In genomic region chr2:170535552-170535951, GRCh38 we compare ENCODE assay signal across 27 cellular contexts.
"Had no signal": no experiment of that assay in that cellular context is flagged by ENCODE, and none has a peak within 500 bp of the region (broad histone marks: within the 10 kb centered on the region; RNA-seq: fewer than 3 reads in every experiment).

No MANE protein-coding gene starts in this region.

- H3K4me3 ChIP-seq: neural progenitor cell, ovary, psoas muscle, right lobe of liver, stomach, thoracic aorta, thyroid gland, tibial nerve, upper lobe of right lung, uterus had no signal

- H3K9me3 ChIP-seq: ovary, psoas muscle, right lobe of liver, stomach, thoracic aorta, thyroid gland, tibial nerve, upper lobe of right lung, uterus had no signal

- ATAC-seq: naive thymus-derived CD4-positive, alpha-beta T cell; psoas muscle; right cardiac atrium; right lobe of liver; stimulated activated effector memory CD8-positive, alpha-beta T cell treated with anti-CD3 and anti-CD28 coated beads, Interleukin-12 subunit alpha, Interleukin-12 subunit beta, amount 100 ng/mL, for 72 hours; stimulated activated naive B cell treated with anti-CD40 and anti-IgM and Interleukin-4, amounts not matched to agents 10 μg/mL and 1 μg/mL and 100 μg/mL, for 72 hours; upper lobe of right lung had no signal

- H3K4me1 ChIP-seq: psoas muscle, uterus had no signal

- H3K4me2 ChIP-seq: neural progenitor cell had no signal

- H3K79me2 ChIP-seq: parathyroid adenoma had no signal

- H3K4me3 Mint-ChIP-seq: naive thymus-derived CD4-positive, alpha-beta T cell; nephron; neural progenitor cell; stimulated activated effector memory CD8-positive, alpha-beta T cell treated with anti-CD3 and anti-CD28 coated beads, Interleukin-12 subunit alpha, Interleukin-12 subunit beta, amount 100 ng/mL, for 72 hours; stimulated activated naive B cell treated with anti-CD40 and anti-IgM and Interleukin-4, amounts not matched to agents 10 μg/mL and 1 μg/mL and 100 μg/mL, for 72 hours; stimulated activated naive CD8-positive, alpha-beta T cell treated with anti-CD3 and anti-CD28 coated beads, Interleukin-15, Interleukin-2, amounts not matched to agents 100 ng/mL and 50 ng/mL, for 24 hours had no signal

- H3K36me3 ChIP-seq: neural progenitor cell, ovary, right lobe of liver, stomach, thoracic aorta, thyroid gland, tibial nerve, upper lobe of right lung, uterus had no signal

- H3K27me3 ChIP-seq: neural progenitor cell, ovary, right lobe of liver, stomach, thyroid gland, tibial nerve, upper lobe of right lung, uterus had no signal

- H2AFZ ChIP-seq: neural progenitor cell, parathyroid adenoma had no signal

- H3K27ac Mint-ChIP-seq: naive thymus-derived CD4-positive, alpha-beta T cell; nephron; neural progenitor cell; progenitor cell of endocrine pancreas; stimulated activated effector memory CD8-positive, alpha-beta T cell treated with anti-CD3 and anti-CD28 coated beads, Interleukin-12 subunit alpha, Interleukin-12 subunit beta, amount 100 ng/mL, for 72 hours; stimulated activated naive B cell treated with anti-CD40 and anti-IgM and Interleukin-4, amounts not matched to agents 10 μg/mL and 1 μg/mL and 100 μg/mL, for 72 hours; stimulated activated naive CD8-positive, alpha-beta T cell treated with anti-CD3 and anti-CD28 coated beads, Interleukin-15, Interleukin-2, amounts not matched to agents 100 ng/mL and 50 ng/mL, for 24 hours had no signal

- H3K4me1 Mint-ChIP-seq: naive thymus-derived CD4-positive, alpha-beta T cell; stimulated activated effector memory CD8-positive, alpha-beta T cell treated with anti-CD3 and anti-CD28 coated beads, Interleukin-12 subunit alpha, Interleukin-12 subunit beta, amount 100 ng/mL, for 72 hours had no signal

- H3K9me3 Mint-ChIP-seq: naive thymus-derived CD4-positive, alpha-beta T cell; nephron; neural progenitor cell; stimulated activated effector memory CD8-positive, alpha-beta T cell treated with anti-CD3 and anti-CD28 coated beads, Interleukin-12 subunit alpha, Interleukin-12 subunit beta, amount 100 ng/mL, for 72 hours; stimulated activated naive B cell treated with anti-CD40 and anti-IgM and Interleukin-4, amounts not matched to agents 10 μg/mL and 1 μg/mL and 100 μg/mL, for 72 hours; stimulated activated naive CD8-positive, alpha-beta T cell treated with anti-CD3 and anti-CD28 coated beads, Interleukin-15, Interleukin-2, amounts not matched to agents 100 ng/mL and 50 ng/mL, for 24 hours had no signal

- DNase-seq: naive thymus-derived CD4-positive, alpha-beta T cell; occipital lobe; ovary; posterior cingulate gyrus; psoas muscle; right cardiac atrium; right lobe of liver; small intestine; stimulated activated CD4-positive, alpha-beta T cell treated with anti-CD3 and anti-CD28 coated beads, Interleukin-15, amount 100 ng/mL, for 24 hours; stimulated activated CD4-positive, alpha-beta T cell treated with anti-CD3 and anti-CD28 coated beads, Interleukin-2, amount 100 ng/mL, for 24 hours; stimulated activated CD4-positive, alpha-beta T cell treated with anti-CD3 and anti-CD28 coated beads, Interleukin-2, amount 100 ng/mL, for 48 hours; stimulated activated CD4-positive, alpha-beta T cell treated with anti-CD3 and anti-CD28 coated beads, Interleukin-4, amount 100 ng/mL, for 24 hours; stimulated activated naive B cell treated with anti-CD40 and anti-IgM and Interleukin-4, amounts not matched to agents 10 μg/mL and 1 μg/mL and 100 μg/mL, for 72 hours; stimulated activated naive CD4-positive, alpha-beta T cell treated with Interleukin-2 at 50 U/mL for 16 hours; stomach; thyroid gland; trophoblast cell; upper lobe of right lung; uterus had no signal

- H3K27ac ChIP-seq: neural progenitor cell, ovary, parathyroid adenoma, psoas muscle, right lobe of liver, stomach, thoracic aorta, thyroid gland, tibial nerve, upper lobe of right lung, uterus had no signal

- H3K9ac ChIP-seq: neural progenitor cell, parathyroid adenoma had no signal

- H3K36me3 Mint-ChIP-seq: naive thymus-derived CD4-positive, alpha-beta T cell; neural progenitor cell; stimulated activated effector memory CD8-positive, alpha-beta T cell treated with anti-CD3 and anti-CD28 coated beads, Interleukin-12 subunit alpha, Interleukin-12 subunit beta, amount 100 ng/mL, for 72 hours; stimulated activated naive B cell treated with anti-CD40 and anti-IgM and Interleukin-4, amounts not matched to agents 10 μg/mL and 1 μg/mL and 100 μg/mL, for 72 hours had no signal
